In the genomic region with DNA sequence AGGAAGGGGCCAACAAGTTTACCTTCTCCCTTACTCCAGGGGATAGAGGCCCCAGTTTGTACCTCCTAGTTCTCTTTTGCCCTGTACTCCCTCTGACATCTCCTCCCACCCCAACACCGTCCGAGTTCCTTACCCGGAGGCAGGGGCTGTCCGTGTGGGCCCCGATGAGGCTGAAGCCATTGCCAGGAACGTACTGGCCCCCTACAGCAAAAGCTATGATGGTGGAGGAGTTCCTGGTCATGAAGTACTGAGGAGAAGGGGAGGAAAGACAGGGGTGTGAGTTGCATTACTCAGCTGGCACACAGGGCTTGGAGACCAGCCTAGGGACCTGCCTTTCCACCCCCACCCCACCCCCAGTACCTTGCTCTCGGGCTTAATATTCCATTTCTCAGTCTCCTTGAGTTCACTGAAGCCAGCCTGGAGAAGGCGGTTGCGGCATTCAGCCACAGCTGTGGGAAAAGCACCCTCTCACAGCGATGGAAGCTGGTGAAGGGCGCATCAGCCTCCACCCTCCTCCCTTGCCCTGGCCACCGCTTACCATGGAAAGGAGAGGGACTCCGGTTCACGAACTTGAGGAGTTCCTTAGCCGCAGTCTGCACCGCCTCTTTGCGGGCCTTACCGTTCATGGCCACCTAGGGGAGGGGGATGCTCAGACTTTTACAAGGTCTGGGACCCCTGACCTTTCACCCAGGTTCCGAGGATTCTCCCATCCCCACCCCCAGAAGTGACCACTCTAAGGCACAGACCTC, we compare ENCODE assay signal across 8 cellular contexts. TPM values are rescaled to one million over a fixed set of nuclear protein-coding genes. Genes with fewer than 3 reads are reported as not detected.
DNase-seq lines count a peak whose midpoint lies in the region; ATAC-seq, FAIRE-seq and TF ChIP-seq lines count a peak whose summit lies in the region.

No MANE protein-coding gene starts in this region.

- H3K4me3 Mint-ChIP-seq in CD14-positive monocyte = peak overlapping the region; percentile 94 to 97

- FAIRE-seq in H54 (lab: Jason Lieb, UNC) = no peak

- H3K9me3 ChIP-seq in NT2/D1 (ENCODE audit: insufficient read depth, low read length) (no peaks in the 10 kb centered on the region), neural cell (ENCODE audit: low read length) (no peaks in the 10 kb centered on the region)

- no peak for TF ChIP-seq POLR2A in H54 (IDR thresholded peaks at IDR 0.05; ENCODE audit: low read depth, low read length)

- no peak overlapping the region for H2AFZ ChIP-seq in neural cell (ENCODE audit: low read depth, low read length)

- H3K4me3 ChIP-seq in NT2/D1 (ENCODE audit: insufficient read length, low read depth) (peak overlapping the region; percentile 85), dorsolateral prefrontal cortex (peak overlapping the region; percentile 58 to 98 (median 91)), neural cell (ENCODE audit: low read length) (peak overlapping the region; percentile 77)

- H3K36me3 Mint-ChIP-seq in CD14-positive monocyte = peaks cover 45 to 47% of the 10 kb centered on the region in 2 donors

- no peak for DNase-seq in CD14-positive monocyte (ENCODE audit: low spot score)
- DNase-seq in NT2/D1 (ENCODE audit: low read depth, low spot score) = no peak
- DNase-seq in dorsolateral prefrontal cortex = no peak
- DNase-seq in activated gamma-delta T cell treated with Interleukin-2 at 50 U/mL for 16 hours = no peak
- no peak for DNase-seq in sciatic nerve (ENCODE audit: low spot score)
- DNase-seq in H54 (ENCODE audit: insufficient read length, low spot score) = no peak

- no peaks in the 10 kb centered on the region for H3K9me2 ChIP-seq in neural cell (ENCODE audit: insufficient read depth, low read length)

- H3K27ac Mint-ChIP-seq in CD14-positive monocyte = peak overlapping the region; percentile 95 to 97 (median 96)

- H3K27ac ChIP-seq in dorsolateral prefrontal cortex (peak overlapping the region in 46 of 59 donors; percentile 29 to 95 (median 81)), neural cell (ENCODE audit: low read length) (no peak overlapping the region)

- peaks cover 4% of the 10 kb centered on the region for H3F3A ChIP-seq in neural cell (ENCODE audit: insufficient read depth, low read length, poor library complexity, severe bottlenecking)

- H3K27me3 Mint-ChIP-seq in CD14-positive monocyte (ENCODE audit: low read depth in 3 of 3) = peaks cover 2 to 9% (median 2%) of the 10 kb centered on the region in 3 donors

- no peaks in the 10 kb centered on the region for H3K79me2 ChIP-seq in neural cell (replicated peaks; ENCODE audit: insufficient read depth, low read length)

- ATAC-seq in sciatic nerve (no peak), HG03097 (IDR thresholded peaks at IDR 0.05; ENCODE audit: low FRiP score, unreplicated experiment) (no peak)

- TF ChIP-seq RAD21 in neural cell (conservative IDR thresholded peaks at IDR 0.05) = no peak

- no peaks in the 10 kb centered on the region for H4K20me1 ChIP-seq in neural cell (ENCODE audit: insufficient read depth)

- peaks cover 8% of the 10 kb centered on the region for H3K27me3 ChIP-seq in NT2/D1 (ENCODE audit: insufficient read depth, insufficient read length)
- no peaks in the 10 kb centered on the region for H3K27me3 ChIP-seq in dorsolateral prefrontal cortex
- H3K27me3 ChIP-seq in neural cell (ENCODE audit: insufficient read depth, low read depth, low read length) = no peaks in the 10 kb centered on the region

- peak overlapping the region; percentile 58 for H3K4me2 ChIP-seq in neural cell (ENCODE audit: low read length)

- H3K9me3 Mint-ChIP-seq in CD14-positive monocyte = peaks cover 0 to 3% (median 0%) of the 10 kb centered on the region in 7 donors

- no peak for TF ChIP-seq EP300 in neural cell (conservative IDR thresholded peaks at IDR 0.05; ENCODE audit: poor library complexity, severe bottlenecking)

- peaks cover 6% of the 10 kb centered on the region for H3K4me1 ChIP-seq in NT2/D1 (ENCODE audit: insufficient read depth, insufficient read length)

- TF ChIP-seq CTCF in CD14-positive monocyte (IDR thresholded peaks at IDR 0.05) (no peak), dorsolateral prefrontal cortex (IDR thresholded peaks at IDR 0.05 in 54 of 56, conservative IDR thresholded peaks at IDR 0.05 in 2 of 56; ENCODE audit: low read depth in 1 of 56, partially characterized antibody in 56 of 56) (no peak), neural cell (IDR thresholded peaks at IDR 0.05; ENCODE audit: poor library complexity, severe bottlenecking) (no peak)

- intact Hi-C loops in CD14-positive monocyte (cut with micrococcal nuclease) (loop anchor here (2.0 to 5.0 kb wide), 6 partner anchors 89 to 224 kb away; partner anchors contain the start of genes DNAJB2 (in 2 of the 2), GMPPA (in 2 of the 2), CHPF (in 1 of the 2) and NHEJ1 (in 1 of the 2)), dorsolateral prefrontal cortex (cut with DNase I) (loop anchor here (5.0 to 10.0 kb wide), 5 partner anchors 89 to 222 kb away; partner anchors contain the start of genes CHPF (in 1 of the 2), CNPPD1 (in 1 of the 2), GLB1L (in 1 of the 2) and NHEJ1 (in 1 of the 2)), sciatic nerve (cut with DNase I) (loop anchor here (10.0 kb wide), 1 partner anchor 82 kb away; the partner anchor contains the start of gene PTPRN)

- H3K4me1 Mint-ChIP-seq in CD14-positive monocyte = peaks cover 21% of the 10 kb centered on the region

- H3K36me3 ChIP-seq in NT2/D1 (ENCODE audit: insufficient read depth, insufficient read length, low read length) (peaks cover 46% of the 10 kb centered on the region), neural cell (ENCODE audit: insufficient read depth, low read length) (no peaks in the 10 kb centered on the region)

- H3K9ac ChIP-seq in NT2/D1 (ENCODE audit: insufficient read length, low read depth) (peak overlapping the region; percentile 86), neural cell (ENCODE audit: low read length) (peak overlapping the region; percentile 59)

TF ChIP-seq in neural cell, 6 proteins besides CTCF, POLR2A, EP300 and RAD21:
- TF ChIP-seq EZH2 (IDR thresholded peaks at IDR 0.05; ENCODE audit: borderline replicate concordance, insufficient read depth, low read length, poor library complexity, severe bottlenecking) (no peak), POLR2AphosphoS5 (IDR thresholded peaks at IDR 0.05) (no peak), MXI1 (conservative IDR thresholded peaks at IDR 0.05; ENCODE audit: poor library complexity, severe bottlenecking) (no peak), TAF1 (IDR thresholded peaks at IDR 0.05; ENCODE audit: low read depth) (no peak), SMC3 (conservative IDR thresholded peaks at IDR 0.05; ENCODE audit: poor library complexity) (no peak)
- TF ChIP-seq, protein P1, sequence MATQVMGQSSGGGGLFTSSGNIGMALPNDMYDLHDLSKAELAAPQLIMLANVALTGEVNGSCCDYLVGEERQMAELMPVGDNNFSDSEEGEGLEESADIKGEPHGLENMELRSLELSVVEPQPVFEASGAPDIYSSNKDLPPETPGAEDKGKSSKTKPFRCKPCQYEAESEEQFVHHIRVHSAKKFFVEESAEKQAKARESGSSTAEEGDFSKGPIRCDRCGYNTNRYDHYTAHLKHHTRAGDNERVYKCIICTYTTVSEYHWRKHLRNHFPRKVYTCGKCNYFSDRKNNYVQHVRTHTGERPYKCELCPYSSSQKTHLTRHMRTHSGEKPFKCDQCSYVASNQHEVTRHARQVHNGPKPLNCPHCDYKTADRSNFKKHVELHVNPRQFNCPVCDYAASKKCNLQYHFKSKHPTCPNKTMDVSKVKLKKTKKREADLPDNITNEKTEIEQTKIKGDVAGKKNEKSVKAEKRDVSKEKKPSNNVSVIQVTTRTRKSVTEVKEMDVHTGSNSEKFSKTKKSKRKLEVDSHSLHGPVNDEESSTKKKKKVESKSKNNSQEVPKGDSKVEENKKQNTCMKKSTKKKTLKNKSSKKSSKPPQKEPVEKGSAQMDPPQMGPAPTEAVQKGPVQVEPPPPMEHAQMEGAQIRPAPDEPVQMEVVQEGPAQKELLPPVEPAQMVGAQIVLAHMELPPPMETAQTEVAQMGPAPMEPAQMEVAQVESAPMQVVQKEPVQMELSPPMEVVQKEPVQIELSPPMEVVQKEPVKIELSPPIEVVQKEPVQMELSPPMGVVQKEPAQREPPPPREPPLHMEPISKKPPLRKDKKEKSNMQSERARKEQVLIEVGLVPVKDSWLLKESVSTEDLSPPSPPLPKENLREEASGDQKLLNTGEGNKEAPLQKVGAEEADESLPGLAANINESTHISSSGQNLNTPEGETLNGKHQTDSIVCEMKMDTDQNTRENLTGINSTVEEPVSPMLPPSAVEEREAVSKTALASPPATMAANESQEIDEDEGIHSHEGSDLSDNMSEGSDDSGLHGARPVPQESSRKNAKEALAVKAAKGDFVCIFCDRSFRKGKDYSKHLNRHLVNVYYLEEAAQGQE (IDR thresholded peaks at IDR 0.05; ENCODE audit: borderline replicate concordance) = no peak

RNA-seq across cellular contexts. Expression of gene DNPEP, which starts 1.0 kb away (rescaled TPM):
- polyA plus RNA-seq in CD14-positive monocyte = 10 to 100 TPM; 51.6 to 60.6 TPM
- 10 to 100 TPM; 22.8 to 48.2 (median 32.1) TPM for total RNA-seq in dorsolateral prefrontal cortex
- 11.9 and 16.7 TPM in 2 replicates for polyA plus RNA-seq in neural cell
- 8.2 and 9.7 TPM in 2 replicates for polyA minus RNA-seq in neural cell
- 41.8 TPM for total RNA-seq in sciatic nerve

RNA-seq across cellular contexts. Expression of gene DES, which starts 31.5 kb away (rescaled TPM):
- 1 to 10 TPM; 2.4 TPM for polyA plus RNA-seq in CD14-positive monocyte
- total RNA-seq in dorsolateral prefrontal cortex = 100 to 1,000 TPM in 3 of 120 experiments, 10 to 100 TPM in 27, 1 to 10 TPM in 72, under 1 TPM in 18; 0.25 to 282 (median 3.2) TPM
- polyA plus RNA-seq in neural cell = not detected in 2 replicates
- polyA minus RNA-seq in neural cell = not detected in 2 replicates
- total RNA-seq in sciatic nerve = 1.4 TPM

RNA-seq across cellular contexts. Expression of gene SPEG, which starts 47.9 kb away (rescaled TPM):
- polyA plus RNA-seq in CD14-positive monocyte (not detected), neural cell (58.3 and 87.6 TPM in 2 replicates)
- total RNA-seq in dorsolateral prefrontal cortex (100 to 1,000 TPM in 2 of 120 experiments, 10 to 100 TPM in 118; 32.9 to 106 (median 65.5) TPM), sciatic nerve (7.2 TPM)
- 24.7 and 28.7 TPM in 2 replicates for polyA minus RNA-seq in neural cell

RNA-seq across cellular contexts. Expression of gene RESP18, which starts 54.2 kb away (rescaled TPM):
- polyA plus RNA-seq in CD14-positive monocyte (not detected), neural cell (not detected in 2 replicates)
- total RNA-seq in dorsolateral prefrontal cortex (1 to 10 TPM in 88 of 120 experiments, under 1 TPM in 12, not detected in 20; 0.72 to 5.7 (median 1.9) TPM), sciatic nerve (not detected)
- polyA minus RNA-seq in neural cell = not detected in 2 replicates
